In genomic region chr18:21099442-21099841, GRCh38 we compare ENCODE assay signal across 10 cellular contexts. TPM values are rescaled to one million over a fixed set of nuclear protein-coding genes. Genes with fewer than 3 reads are reported as not detected.
DNase-seq lines count a peak whose midpoint lies in the region; ATAC-seq, FAIRE-seq and TF ChIP-seq lines count a peak whose summit lies in the region.
"Had no signal": no experiment of that assay in that cellular context is flagged by ENCODE, and none has a peak within 500 bp of the region (broad histone marks: within the 10 kb centered on the region; RNA-seq: fewer than 3 reads in every experiment).

No MANE protein-coding gene starts in this region.

- TF ChIP-seq POLR2A in GM12892 (IDR thresholded peaks at IDR 0.05; ENCODE audit: low read depth, low read length) = no peak

- H3K27ac Mint-ChIP-seq in activated B cell treated with CpG ODN at 0.5 μM for 24 hours = peak overlapping the region; percentile 61
- H3K27ac Mint-ChIP-seq in activated CD4-positive, alpha-beta T cell treated with anti-CD3 and anti-CD28 coated beads for 36 hours = no peak overlapping the region
- no peak overlapping the region for H3K27ac Mint-ChIP-seq in stimulated activated effector memory CD8-positive, alpha-beta T cell treated with anti-CD3 and anti-CD28 coated beads, Interleukin-12 subunit alpha, Interleukin-12 subunit beta, amount 100 ng/mL, for 72 hours
- H3K27ac Mint-ChIP-seq: activated CD8-positive, alpha-beta T cell treated with anti-CD3 and anti-CD28 coated beads, Interleukin-2, amount 10 ng/mL, durations not matched to agents 7 days and 5 days had no signal

- no peaks in the 10 kb centered on the region for H3K9me3 Mint-ChIP-seq in activated B cell treated with CpG ODN at 0.5 μM for 24 hours
- peaks cover 5% of the 10 kb centered on the region for H3K9me3 Mint-ChIP-seq in activated CD4-positive, alpha-beta T cell treated with anti-CD3 and anti-CD28 coated beads for 36 hours (ENCODE audit: low read depth)
- H3K9me3 Mint-ChIP-seq in stimulated activated effector memory CD8-positive, alpha-beta T cell treated with anti-CD3 and anti-CD28 coated beads, Interleukin-12 subunit alpha, Interleukin-12 subunit beta, amount 100 ng/mL, for 72 hours = no peaks in the 10 kb centered on the region

- peak; percentile 30 for FAIRE-seq in GM12892 (lab: Jason Lieb, UNC)

- peak overlapping the region; percentile 60 for H3K4me3 Mint-ChIP-seq in activated B cell treated with CpG ODN at 0.5 μM for 24 hours
- no peak overlapping the region for H3K4me3 Mint-ChIP-seq in activated CD4-positive, alpha-beta T cell treated with anti-CD3 and anti-CD28 coated beads for 36 hours
- H3K4me3 Mint-ChIP-seq in stimulated activated effector memory CD8-positive, alpha-beta T cell treated with anti-CD3 and anti-CD28 coated beads, Interleukin-12 subunit alpha, Interleukin-12 subunit beta, amount 100 ng/mL, for 72 hours = no peak overlapping the region
- H3K4me3 Mint-ChIP-seq: activated CD8-positive, alpha-beta T cell treated with anti-CD3 and anti-CD28 coated beads, Interleukin-2, amount 10 ng/mL, durations not matched to agents 7 days and 5 days had no signal

- ATAC-seq in GM21360 (IDR thresholded peaks at IDR 0.05; ENCODE audit: unreplicated experiment) = peak; percentile 84
- peak; percentile 62 for ATAC-seq in HG03039 (IDR thresholded peaks at IDR 0.05; ENCODE audit: unreplicated experiment)
- ATAC-seq in activated B cell treated with CpG ODN at 0.5 μM for 24 hours (ENCODE audit: low read depth) = peak; percentile 92
- no peak for ATAC-seq in activated CD4-positive, alpha-beta T cell treated with anti-CD3 and anti-CD28 coated beads for 36 hours
- no peak for ATAC-seq in stimulated activated effector memory CD8-positive, alpha-beta T cell treated with anti-CD3 and anti-CD28 coated beads, Interleukin-12 subunit alpha, Interleukin-12 subunit beta, amount 100 ng/mL, for 72 hours
- ATAC-seq in stimulated activated naive CD8-positive, alpha-beta T cell treated with anti-CD3 and anti-CD28 coated beads, Interleukin-15, Interleukin-2, amounts not matched to agents 100 U/mL and 50 U/mL, for 24 hours = no peak
- ATAC-seq: activated CD8-positive, alpha-beta T cell treated with anti-CD3 and anti-CD28 coated beads, Interleukin-2, amount 10 ng/mL, durations not matched to agents 7 days and 5 days had no signal

- peaks cover 9% of the 10 kb centered on the region for H3K36me3 Mint-ChIP-seq in activated B cell treated with CpG ODN at 0.5 μM for 24 hours (ENCODE audit: low read depth)
- peaks cover 11% of the 10 kb centered on the region for H3K36me3 Mint-ChIP-seq in activated CD4-positive, alpha-beta T cell treated with anti-CD3 and anti-CD28 coated beads for 36 hours (ENCODE audit: low read depth)
- H3K36me3 Mint-ChIP-seq in stimulated activated effector memory CD8-positive, alpha-beta T cell treated with anti-CD3 and anti-CD28 coated beads, Interleukin-12 subunit alpha, Interleukin-12 subunit beta, amount 100 ng/mL, for 72 hours = peaks cover 2% of the 10 kb centered on the region

- peaks cover 83% of the 10 kb centered on the region for H3K4me1 Mint-ChIP-seq in activated B cell treated with CpG ODN at 0.5 μM for 24 hours
- H3K4me1 Mint-ChIP-seq in activated CD4-positive, alpha-beta T cell treated with anti-CD3 and anti-CD28 coated beads for 36 hours = peaks cover 63% of the 10 kb centered on the region
- peaks cover 66% of the 10 kb centered on the region for H3K4me1 Mint-ChIP-seq in stimulated activated effector memory CD8-positive, alpha-beta T cell treated with anti-CD3 and anti-CD28 coated beads, Interleukin-12 subunit alpha, Interleukin-12 subunit beta, amount 100 ng/mL, for 72 hours

- intact Hi-C loops in activated B cell treated with CpG ODN at 0.5 μM for 24 hours (cut with micrococcal nuclease) = loop anchor here (1.0 kb wide), 1 partner anchor 11 kb away; no protein-coding TSS in a partner anchor
- intact Hi-C loops in activated CD4-positive, alpha-beta T cell treated with anti-CD3 and anti-CD28 coated beads for 36 hours (cut with DNase I, micrococcal nuclease) = no loop called here

- TF ChIP-seq CTCF in activated B cell treated with CpG ODN at 0.5 μM for 24 hours (IDR thresholded peaks at IDR 0.05) = no peak

- DNase-seq in GM12892 (ENCODE audit: insufficient read length) (no peak), activated B cell treated with CpG ODN at 0.5 μM for 24 hours (peak; percentile 27), pons (ENCODE audit: low spot score) (no peak)
- DNase-seq in activated CD4-positive, alpha-beta T cell treated with anti-CD3 and anti-CD28 coated beads for 36 hours = no peak
- DNase-seq in stimulated activated effector memory CD8-positive, alpha-beta T cell treated with anti-CD3 and anti-CD28 coated beads, Interleukin-12 subunit alpha, Interleukin-12 subunit beta, amount 100 ng/mL, for 72 hours (ENCODE audit: low spot score in 2 of 2) = no peak
- DNase-seq in stimulated activated naive CD8-positive, alpha-beta T cell treated with anti-CD3 and anti-CD28 coated beads, Interleukin-15, Interleukin-2, amounts not matched to agents 100 U/mL and 50 U/mL, for 24 hours = no peak
- DNase-seq: activated CD8-positive, alpha-beta T cell treated with anti-CD3 and anti-CD28 coated beads, Interleukin-2, amount 10 ng/mL, durations not matched to agents 7 days and 5 days; sigmoid colon had no signal

- POLR2A ChIA-PET in activated B cell treated with CpG ODN at 0.5 μM for 24 hours (lab: Charles Lee) = interaction anchor here (0.7 to 3.4 kb wide), 3 partner anchors 10 to 83 kb away, joined by 4 to 23 read pairs (median 6); partner anchors contain the start of gene ROCK1
- POLR2A ChIA-PET in activated CD4-positive, alpha-beta T cell treated with anti-CD3 and anti-CD28 coated beads for 36 hours (lab: Charles Lee) = no interaction called here

- H3K27me3 Mint-ChIP-seq in activated B cell treated with CpG ODN at 0.5 μM for 24 hours = no peaks in the 10 kb centered on the region
- no peaks in the 10 kb centered on the region for H3K27me3 Mint-ChIP-seq in activated CD4-positive, alpha-beta T cell treated with anti-CD3 and anti-CD28 coated beads for 36 hours

- CTCF ChIA-PET in activated B cell treated with CpG ODN at 0.5 μM for 24 hours (lab: Charles Lee) = no interaction called here
- CTCF ChIA-PET in activated CD4-positive, alpha-beta T cell treated with anti-CD3 and anti-CD28 coated beads for 36 hours (lab: Charles Lee) = no interaction called here

RNA-seq across cellular contexts. Expression of gene ROCK1, which starts 12.2 kb away (rescaled TPM):
- 35.4 TPM for polyA plus RNA-seq in GM12892 (2012; ENCODE audit: missing spikeins)
- total RNA-seq in activated B cell treated with CpG ODN at 0.5 μM for 24 hours = 58.9 and 68.2 TPM in 2 replicates
- 10 to 100 TPM; 47.1 to 55.5 TPM for total RNA-seq in activated CD4-positive, alpha-beta T cell treated with anti-CD3 and anti-CD28 coated beads for 36 hours

Comparison
In these comparisons a context has a peak if more than half of its experiments do, and no peak if none do; other contexts are left out.
1. ATAC-seq: peak in GM21360 (single experiment), HG03039 (single experiment) and activated B cell treated with CpG ODN at 0.5 μM for 24 hours (single experiment); none in activated CD4-positive, alpha-beta T cell treated with anti-CD3 and anti-CD28 coated beads for 36 hours (single experiment), stimulated activated effector memory CD8-positive, alpha-beta T cell treated with anti-CD3 and anti-CD28 coated beads, Interleukin-12 subunit alpha, Interleukin-12 subunit beta, amount 100 ng/mL, for 72 hours (single experiment) and stimulated activated naive CD8-positive, alpha-beta T cell treated with anti-CD3 and anti-CD28 coated beads, Interleukin-15, Interleukin-2, amounts not matched to agents 100 U/mL and 50 U/mL, for 24 hours (single experiment).